In the genomic region with DNA sequence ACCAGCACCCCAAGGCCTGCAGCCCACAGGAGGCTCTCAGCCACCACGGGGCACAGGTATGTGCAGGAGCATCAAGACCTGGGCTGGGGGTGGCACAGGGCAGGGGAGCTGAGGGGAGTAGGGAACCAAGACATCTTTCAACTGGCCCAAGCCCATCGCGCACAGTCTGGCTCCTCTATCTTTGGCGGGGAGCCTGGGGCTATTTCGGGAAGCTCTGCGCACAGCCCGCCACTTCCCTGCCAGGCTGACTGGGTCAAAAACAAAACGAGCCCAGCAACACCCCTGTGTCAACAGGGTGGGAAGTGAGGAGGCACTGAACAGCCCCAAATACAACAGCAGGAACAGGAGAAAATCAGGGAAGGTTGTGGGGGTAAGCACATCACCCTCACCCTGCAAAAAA, we compare ENCODE assay signal across 1 cellular context.
TF ChIP-seq lines count a peak whose summit lies in the region.

No MANE protein-coding gene starts in this region.

TF ChIP-seq in GM23338, 12 proteins besides CTCF, POLR2A, EP300 and RAD21 (continued from another document):
- TF ChIP-seq NANOG (IDR thresholded peaks at IDR 0.05; ENCODE audit: borderline replicate concordance) (no peak), JUNB (IDR thresholded peaks at IDR 0.05; ENCODE audit: unreplicated experiment) (no peak), STAT1 (IDR thresholded peaks at IDR 0.05; ENCODE audit: unreplicated experiment) (no peak), POLR2AphosphoS5 (IDR thresholded peaks at IDR 0.05; ENCODE audit: low read depth) (no peak), EZH2phosphoT487 (IDR thresholded peaks at IDR 0.05; ENCODE audit: unreplicated experiment) (no peak), ZNF114 (CRISPR knock-in tag; IDR thresholded peaks at IDR 0.05) (no peak), EZH2 (IDR thresholded peaks at IDR 0.05; ENCODE audit: low read depth, unreplicated experiment) (no peak), ZNF462 (CRISPR knock-in tag; IDR thresholded peaks at IDR 0.05) (no peak), CREB1 (CRISPR knock-in tag; IDR thresholded peaks at IDR 0.05; ENCODE audit: low read depth) (no peak)
- TF ChIP-seq, protein P1, sequence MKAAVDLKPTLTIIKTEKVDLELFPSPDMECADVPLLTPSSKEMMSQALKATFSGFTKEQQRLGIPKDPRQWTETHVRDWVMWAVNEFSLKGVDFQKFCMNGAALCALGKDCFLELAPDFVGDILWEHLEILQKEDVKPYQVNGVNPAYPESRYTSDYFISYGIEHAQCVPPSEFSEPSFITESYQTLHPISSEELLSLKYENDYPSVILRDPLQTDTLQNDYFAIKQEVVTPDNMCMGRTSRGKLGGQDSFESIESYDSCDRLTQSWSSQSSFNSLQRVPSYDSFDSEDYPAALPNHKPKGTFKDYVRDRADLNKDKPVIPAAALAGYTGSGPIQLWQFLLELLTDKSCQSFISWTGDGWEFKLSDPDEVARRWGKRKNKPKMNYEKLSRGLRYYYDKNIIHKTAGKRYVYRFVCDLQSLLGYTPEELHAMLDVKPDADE (IDR thresholded peaks at IDR 0.05): no peak
- TF ChIP-seq, protein P2, sequence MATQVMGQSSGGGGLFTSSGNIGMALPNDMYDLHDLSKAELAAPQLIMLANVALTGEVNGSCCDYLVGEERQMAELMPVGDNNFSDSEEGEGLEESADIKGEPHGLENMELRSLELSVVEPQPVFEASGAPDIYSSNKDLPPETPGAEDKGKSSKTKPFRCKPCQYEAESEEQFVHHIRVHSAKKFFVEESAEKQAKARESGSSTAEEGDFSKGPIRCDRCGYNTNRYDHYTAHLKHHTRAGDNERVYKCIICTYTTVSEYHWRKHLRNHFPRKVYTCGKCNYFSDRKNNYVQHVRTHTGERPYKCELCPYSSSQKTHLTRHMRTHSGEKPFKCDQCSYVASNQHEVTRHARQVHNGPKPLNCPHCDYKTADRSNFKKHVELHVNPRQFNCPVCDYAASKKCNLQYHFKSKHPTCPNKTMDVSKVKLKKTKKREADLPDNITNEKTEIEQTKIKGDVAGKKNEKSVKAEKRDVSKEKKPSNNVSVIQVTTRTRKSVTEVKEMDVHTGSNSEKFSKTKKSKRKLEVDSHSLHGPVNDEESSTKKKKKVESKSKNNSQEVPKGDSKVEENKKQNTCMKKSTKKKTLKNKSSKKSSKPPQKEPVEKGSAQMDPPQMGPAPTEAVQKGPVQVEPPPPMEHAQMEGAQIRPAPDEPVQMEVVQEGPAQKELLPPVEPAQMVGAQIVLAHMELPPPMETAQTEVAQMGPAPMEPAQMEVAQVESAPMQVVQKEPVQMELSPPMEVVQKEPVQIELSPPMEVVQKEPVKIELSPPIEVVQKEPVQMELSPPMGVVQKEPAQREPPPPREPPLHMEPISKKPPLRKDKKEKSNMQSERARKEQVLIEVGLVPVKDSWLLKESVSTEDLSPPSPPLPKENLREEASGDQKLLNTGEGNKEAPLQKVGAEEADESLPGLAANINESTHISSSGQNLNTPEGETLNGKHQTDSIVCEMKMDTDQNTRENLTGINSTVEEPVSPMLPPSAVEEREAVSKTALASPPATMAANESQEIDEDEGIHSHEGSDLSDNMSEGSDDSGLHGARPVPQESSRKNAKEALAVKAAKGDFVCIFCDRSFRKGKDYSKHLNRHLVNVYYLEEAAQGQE (IDR thresholded peaks at IDR 0.05; ENCODE audit: unreplicated experiment): no peak
